ENCODE assay signal across 1 cellular context in the genomic region with DNA sequence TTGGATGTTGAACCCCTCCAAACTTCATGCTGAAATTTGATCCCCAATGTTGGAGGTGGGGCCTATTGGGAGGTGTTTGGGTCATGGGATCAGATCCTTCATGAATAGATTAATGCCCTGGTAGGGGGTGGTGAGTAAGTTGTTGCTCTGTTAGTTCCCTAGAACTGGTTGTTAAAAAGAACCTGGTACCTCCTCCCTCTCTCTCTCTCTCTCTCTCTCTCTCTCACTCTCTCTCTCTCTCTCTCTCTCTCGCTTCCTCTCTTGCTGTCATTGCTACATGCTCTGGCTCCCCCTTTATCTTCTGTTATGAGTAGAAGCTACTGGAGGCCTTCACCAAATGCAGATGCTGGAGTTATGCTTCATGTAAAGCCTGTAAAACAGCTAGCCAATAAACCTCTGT.
TF ChIP-seq lines count a peak whose summit lies in the region.

No MANE protein-coding gene starts in this region.

TF ChIP-seq in SK-N-SH, 30 proteins besides CTCF, POLR2A, EP300 and RAD21 (continued from another document):
- TF ChIP-seq, protein P1, sequence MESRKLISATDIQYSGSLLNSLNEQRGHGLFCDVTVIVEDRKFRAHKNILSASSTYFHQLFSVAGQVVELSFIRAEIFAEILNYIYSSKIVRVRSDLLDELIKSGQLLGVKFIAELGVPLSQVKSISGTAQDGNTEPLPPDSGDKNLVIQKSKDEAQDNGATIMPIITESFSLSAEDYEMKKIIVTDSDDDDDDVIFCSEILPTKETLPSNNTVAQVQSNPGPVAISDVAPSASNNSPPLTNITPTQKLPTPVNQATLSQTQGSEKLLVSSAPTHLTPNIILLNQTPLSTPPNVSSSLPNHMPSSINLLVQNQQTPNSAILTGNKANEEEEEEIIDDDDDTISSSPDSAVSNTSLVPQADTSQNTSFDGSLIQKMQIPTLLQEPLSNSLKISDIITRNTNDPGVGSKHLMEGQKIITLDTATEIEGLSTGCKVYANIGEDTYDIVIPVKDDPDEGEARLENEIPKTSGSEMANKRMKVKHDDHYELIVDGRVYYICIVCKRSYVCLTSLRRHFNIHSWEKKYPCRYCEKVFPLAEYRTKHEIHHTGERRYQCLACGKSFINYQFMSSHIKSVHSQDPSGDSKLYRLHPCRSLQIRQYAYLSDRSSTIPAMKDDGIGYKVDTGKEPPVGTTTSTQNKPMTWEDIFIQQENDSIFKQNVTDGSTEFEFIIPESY (IDR thresholded peaks at IDR 0.05; ENCODE audit: borderline replicate concordance, low read depth), result no peak
